1 cellular context compared by ENCODE assay signal in genomic region chr2:190362894-190363293, GRCh38.
A peak's percentile ranks its signal among the peaks of the same experiment; 100 is the strongest.
TF ChIP-seq lines count a peak whose summit lies in the region.

No MANE protein-coding gene starts in this region.

TF ChIP-seq in GM12878, 131 proteins besides CTCF, POLR2A, EP300 and RAD21:
- no peak for TF ChIP-seq IRF4 (IDR thresholded peaks at IDR 0.05; ENCODE audit: low read depth, low read length)
- TF ChIP-seq KAT2A (conservative IDR thresholded peaks at IDR 0.05; ENCODE audit: control insufficient read depth, low read depth, low read length): no peak
- TF ChIP-seq MTA2 (IDR thresholded peaks at IDR 0.05; ENCODE audit: low read depth): no peak
- TF ChIP-seq YBX1 (IDR thresholded peaks at IDR 0.05): no peak
- peak; percentile 30; the same call in 1 of the 2 replicates for TF ChIP-seq REST (IDR thresholded peaks at IDR 0.05; ENCODE audit: low read depth, low read length)
- TF ChIP-seq CHD4 (IDR thresholded peaks at IDR 0.05): no peak
- TF ChIP-seq MAX (IDR thresholded peaks at IDR 0.05; ENCODE audit: low read depth, low read length): no peak
